8 cellular contexts compared by ENCODE assay signal in the genomic region with DNA sequence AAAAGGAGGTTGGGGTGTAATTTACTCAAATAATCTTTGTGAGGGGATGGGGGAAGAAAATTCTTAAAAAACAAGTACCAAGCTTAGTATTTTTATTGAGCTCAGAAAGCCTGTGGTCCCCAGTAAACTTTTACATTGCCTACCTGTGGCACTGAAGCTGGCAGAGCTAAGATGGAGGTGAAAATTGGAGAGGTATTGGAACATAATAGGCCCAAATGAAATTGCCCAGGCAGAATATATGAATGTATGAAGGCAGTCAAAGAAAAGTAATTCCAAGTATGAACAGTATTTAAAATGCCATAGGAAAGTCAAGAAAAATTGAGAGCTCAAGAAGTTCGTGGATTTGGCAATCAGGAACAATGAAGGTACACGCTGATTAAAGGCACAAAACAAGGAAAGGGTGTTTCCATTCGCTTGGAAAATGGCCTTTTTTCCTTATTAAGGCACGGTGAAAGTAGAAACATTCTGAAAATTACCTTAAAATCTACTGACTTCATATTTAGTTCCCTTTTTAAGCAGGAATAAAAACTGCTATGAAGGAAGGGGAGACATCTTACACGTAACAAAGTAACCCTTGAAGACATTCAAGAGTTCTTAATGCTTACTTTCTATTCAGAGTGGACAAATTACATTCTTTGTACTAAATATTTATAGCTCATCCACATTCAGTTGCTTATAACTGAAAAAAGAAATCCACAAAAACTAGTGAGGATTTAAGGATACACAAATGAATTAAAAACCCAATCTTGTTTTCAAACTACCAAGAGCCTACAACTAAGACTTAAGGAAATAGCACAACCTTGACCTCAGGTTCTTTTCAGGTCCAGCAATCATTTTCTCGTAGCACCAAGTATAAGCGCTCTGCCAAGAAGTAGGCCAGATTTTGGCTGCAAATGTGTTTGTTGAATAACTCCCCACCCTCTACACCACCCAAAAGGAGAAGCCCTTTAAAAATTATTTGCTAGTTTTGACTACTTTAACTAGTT. TPM values are rescaled to one million over a fixed set of nuclear protein-coding genes. Genes with fewer than 3 reads are reported as not detected.
DNase-seq lines count a peak whose midpoint lies in the region; ATAC-seq, FAIRE-seq and TF ChIP-seq lines count a peak whose summit lies in the region.

No MANE protein-coding gene starts in this region.

- H3K27me3 ChIP-seq in stomach smooth muscle (ENCODE audit: control insufficient read depth in 1 of 2, insufficient read depth in 2 of 2, low read length in 2 of 2) = no peaks in the 10 kb centered on the region

- H3K4me3 ChIP-seq in kidney (ENCODE audit: low read length in 2 of 2) (peak overlapping the region; percentile 89 to 95), stomach smooth muscle (ENCODE audit: low read length in 2 of 2) (peak overlapping the region; percentile 83 to 99)

- TF ChIP-seq CTCF in kidney (IDR thresholded peaks at IDR 0.05; ENCODE audit: borderline replicate concordance, extremely low read depth, insufficient read depth) = no peak

- intact Hi-C loops in kidney (cut with DNase I) (no loop called here), left colon (cut with DNase I, micrococcal nuclease) (no loop called here)

- DNase-seq in activated naive CD4-positive, alpha-beta T cell treated with anti-CD3 and anti-CD28 coated beads, Interleukin-2, amount 10 ng/mL, durations not matched to agents 7 days and 5 days = no peak
- DNase-seq in activated naive CD4-positive, alpha-beta T cell (lab: John Stamatoyannopoulos, UW) = no peak
- DNase-seq in activated naive CD8-positive, alpha-beta T cell treated with anti-CD3 and anti-CD28 coated beads, Interleukin-2, amount 10 ng/mL, durations not matched to agents 7 days and 5 days = no peak
- no peak for DNase-seq in kidney
- DNase-seq in COR-L47 (lab: John Stamatoyannopoulos, UW) = no peak
- DNase-seq in left colon = no peak
- DNase-seq in NCI-H1436 treated with DMSO at 0.1 percent for 48 hours (lab: John Stamatoyannopoulos, UW) = no peak

- H3K36me3 Mint-ChIP-seq in activated naive CD4-positive, alpha-beta T cell treated with anti-CD3 and anti-CD28 coated beads, Interleukin-2, amount 10 ng/mL, durations not matched to agents 7 days and 5 days = peaks cover 73% of the 10 kb centered on the region
- peaks cover 43% of the 10 kb centered on the region for H3K36me3 Mint-ChIP-seq in activated naive CD8-positive, alpha-beta T cell treated with anti-CD3 and anti-CD28 coated beads, Interleukin-2, amount 10 ng/mL, durations not matched to agents 7 days and 5 days

- H3K9me3 Mint-ChIP-seq in activated naive CD4-positive, alpha-beta T cell treated with anti-CD3 and anti-CD28 coated beads, Interleukin-2, amount 10 ng/mL, durations not matched to agents 7 days and 5 days = no peaks in the 10 kb centered on the region
- no peaks in the 10 kb centered on the region for H3K9me3 Mint-ChIP-seq in activated naive CD8-positive, alpha-beta T cell treated with anti-CD3 and anti-CD28 coated beads, Interleukin-2, amount 10 ng/mL, durations not matched to agents 7 days and 5 days

- peaks cover 13 to 17% of the 10 kb centered on the region in 2 donors for H3K4me1 ChIP-seq in kidney (ENCODE audit: control insufficient read depth in 1 of 2, insufficient read depth in 1 of 2, low read depth in 1 of 2, low read length in 2 of 2)
- peaks cover 25% of the 10 kb centered on the region for H3K4me1 ChIP-seq in stomach smooth muscle (ENCODE audit: control insufficient read depth, insufficient read depth, low read length)

- ATAC-seq in activated naive CD8-positive, alpha-beta T cell treated with anti-CD3 and anti-CD28 coated beads, Interleukin-2, amount 10 ng/mL, durations not matched to agents 7 days and 5 days (ENCODE audit: low read depth) = no peak
- no peak for ATAC-seq in left colon

- peak overlapping the region; percentile 99 for H3K4me3 Mint-ChIP-seq in activated naive CD4-positive, alpha-beta T cell treated with anti-CD3 and anti-CD28 coated beads, Interleukin-2, amount 10 ng/mL, durations not matched to agents 7 days and 5 days
- H3K4me3 Mint-ChIP-seq in activated naive CD8-positive, alpha-beta T cell treated with anti-CD3 and anti-CD28 coated beads, Interleukin-2, amount 10 ng/mL, durations not matched to agents 7 days and 5 days = peak overlapping the region; percentile 94

- H3K27me3 Mint-ChIP-seq in activated naive CD4-positive, alpha-beta T cell treated with anti-CD3 and anti-CD28 coated beads, Interleukin-2, amount 10 ng/mL, durations not matched to agents 7 days and 5 days = peaks cover 18% of the 10 kb centered on the region
- no peaks in the 10 kb centered on the region for H3K27me3 Mint-ChIP-seq in activated naive CD8-positive, alpha-beta T cell treated with anti-CD3 and anti-CD28 coated beads, Interleukin-2, amount 10 ng/mL, durations not matched to agents 7 days and 5 days

- H3K9me3 ChIP-seq in kidney (ENCODE audit: control insufficient read depth in 1 of 2, low read length in 2 of 2) = no peaks in the 10 kb centered on the region
- no peaks in the 10 kb centered on the region for H3K9me3 ChIP-seq in stomach smooth muscle (ENCODE audit: control insufficient read depth in 2 of 2, low read length in 2 of 2)

- H3K36me3 ChIP-seq in kidney (ENCODE audit: control insufficient read depth in 1 of 2, insufficient read depth in 2 of 2, low read length in 2 of 2) = peaks cover 0 to 6% of the 10 kb centered on the region in 2 donors
- no peaks in the 10 kb centered on the region for H3K36me3 ChIP-seq in stomach smooth muscle (ENCODE audit: control insufficient read depth in 2 of 2, insufficient read depth in 2 of 2, low read length in 2 of 2)

- POLR2A ChIA-PET in activated naive CD8-positive, alpha-beta T cell treated with anti-CD3 and anti-CD28 coated beads, Interleukin-2, amount 10 ng/mL, durations not matched to agents 7 days and 5 days (lab: Charles Lee) = interaction anchor here (0.7 to 10.6 kb wide), 3 partner anchors 7 to 67 kb away, joined by 4 to 213 read pairs (median 143); no protein-coding TSS in a partner anchor

- CTCF ChIA-PET in activated naive CD4-positive, alpha-beta T cell treated with anti-CD3 and anti-CD28 coated beads, Interleukin-2, amount 10 ng/mL, durations not matched to agents 7 days and 5 days (lab: Charles Lee) = interaction anchor here (1.1 to 14.5 kb wide), 5 partner anchors 10 to 68 kb away, joined by 3 to 154 read pairs (median 4); no protein-coding TSS in a partner anchor

- FAIRE-seq in kidney (lab: Jason Lieb, UNC) = no peak

- H3K9ac ChIP-seq in kidney (ENCODE audit: low read length in 2 of 2) (peak overlapping the region; percentile 78 to 87), stomach smooth muscle (ENCODE audit: low read length in 2 of 2) (peak overlapping the region; percentile 98 to 100)

- H3K27ac Mint-ChIP-seq in activated naive CD4-positive, alpha-beta T cell treated with anti-CD3 and anti-CD28 coated beads, Interleukin-2, amount 10 ng/mL, durations not matched to agents 7 days and 5 days = peak overlapping the region; percentile 100
- H3K27ac Mint-ChIP-seq in activated naive CD8-positive, alpha-beta T cell treated with anti-CD3 and anti-CD28 coated beads, Interleukin-2, amount 10 ng/mL, durations not matched to agents 7 days and 5 days = peak overlapping the region; percentile 100

- peaks cover 46% of the 10 kb centered on the region for H3K4me1 Mint-ChIP-seq in activated naive CD4-positive, alpha-beta T cell treated with anti-CD3 and anti-CD28 coated beads, Interleukin-2, amount 10 ng/mL, durations not matched to agents 7 days and 5 days
- peaks cover 33% of the 10 kb centered on the region for H3K4me1 Mint-ChIP-seq in activated naive CD8-positive, alpha-beta T cell treated with anti-CD3 and anti-CD28 coated beads, Interleukin-2, amount 10 ng/mL, durations not matched to agents 7 days and 5 days

- H3K27ac ChIP-seq in kidney (ENCODE audit: low read depth in 2 of 2, low read length in 2 of 2) (peak overlapping the region; percentile 100), stomach smooth muscle (ENCODE audit: low read length) (peak overlapping the region; percentile 100)

RNA-seq across cellular contexts. Expression of gene KMT2E, which starts 3.2 kb away (rescaled TPM):
- total RNA-seq in activated naive CD8-positive, alpha-beta T cell treated with anti-CD3 and anti-CD28 coated beads, Interleukin-2, amount 10 ng/mL, durations not matched to agents 7 days and 5 days = 100 to 1,000 TPM; 141 to 145 TPM
- total RNA-seq in kidney = 106 TPM
- 7.2 TPM for polyA plus RNA-seq in kidney (ENCODE audit: insufficient read depth, low read depth, low replicate concordance)
- 100 to 1,000 TPM; 119 TPM for total RNA-seq in left colon
